In genomic region chr12:4046150-4046845, GRCh38 we compare ENCODE assay signal across 2 cellular contexts.
TF ChIP-seq lines count a peak whose summit lies in the region.

No MANE protein-coding gene starts in this region.

TF ChIP-seq in WTC11, 78 proteins besides CTCF, POLR2A, EP300 and RAD21 (continued from another document):
- TF ChIP-seq ZNF138 (CRISPR knock-in tag; conservative IDR thresholded peaks at IDR 0.05) (no peak), HMGA2 (CRISPR knock-in tag; IDR thresholded peaks at IDR 0.05) (no peak), FOXP1 (CRISPR knock-in tag; IDR thresholded peaks at IDR 0.05; ENCODE audit: borderline replicate concordance) (no peak), GRHL2 (CRISPR knock-in tag; IDR thresholded peaks at IDR 0.05; ENCODE audit: insufficient replicate concordance, severe bottlenecking) (no peak), RELA (CRISPR knock-in tag; IDR thresholded peaks at IDR 0.05; ENCODE audit: borderline replicate concordance) (no peak)
- TF ChIP-seq, protein P1, sequence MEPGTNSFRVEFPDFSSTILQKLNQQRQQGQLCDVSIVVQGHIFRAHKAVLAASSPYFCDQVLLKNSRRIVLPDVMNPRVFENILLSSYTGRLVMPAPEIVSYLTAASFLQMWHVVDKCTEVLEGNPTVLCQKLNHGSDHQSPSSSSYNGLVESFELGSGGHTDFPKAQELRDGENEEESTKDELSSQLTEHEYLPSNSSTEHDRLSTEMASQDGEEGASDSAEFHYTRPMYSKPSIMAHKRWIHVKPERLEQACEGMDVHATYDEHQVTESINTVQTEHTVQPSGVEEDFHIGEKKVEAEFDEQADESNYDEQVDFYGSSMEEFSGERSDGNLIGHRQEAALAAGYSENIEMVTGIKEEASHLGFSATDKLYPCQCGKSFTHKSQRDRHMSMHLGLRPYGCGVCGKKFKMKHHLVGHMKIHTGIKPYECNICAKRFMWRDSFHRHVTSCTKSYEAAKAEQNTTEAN (CRISPR knock-in tag; IDR thresholded peaks at IDR 0.05), result no peak
- TF ChIP-seq, protein P2, sequence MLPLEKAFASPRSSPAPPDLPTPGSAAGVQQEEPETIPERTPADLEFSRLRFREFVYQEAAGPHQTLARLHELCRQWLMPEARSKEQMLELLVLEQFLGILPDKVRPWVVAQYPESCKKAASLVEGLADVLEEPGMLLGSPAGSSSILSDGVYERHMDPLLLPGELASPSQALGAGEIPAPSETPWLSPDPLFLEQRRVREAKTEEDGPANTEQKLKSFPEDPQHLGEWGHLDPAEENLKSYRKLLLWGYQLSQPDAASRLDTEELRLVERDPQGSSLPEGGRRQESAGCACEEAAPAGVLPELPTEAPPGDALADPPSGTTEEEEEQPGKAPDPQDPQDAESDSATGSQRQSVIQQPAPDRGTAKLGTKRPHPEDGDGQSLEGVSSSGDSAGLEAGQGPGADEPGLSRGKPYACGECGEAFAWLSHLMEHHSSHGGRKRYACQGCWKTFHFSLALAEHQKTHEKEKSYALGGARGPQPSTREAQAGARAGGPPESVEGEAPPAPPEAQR (CRISPR knock-in tag; IDR thresholded peaks at IDR 0.05), result no peak

TF ChIP-seq in H1, 55 proteins besides CTCF, POLR2A, EP300 and RAD21 (continued from another document):
- TF ChIP-seq RFX5 (IDR thresholded peaks at IDR 0.05; ENCODE audit: borderline replicate concordance, low read depth, low read length), result no peak
